ENCODE assay signal across 10 cellular contexts in the genomic region with DNA sequence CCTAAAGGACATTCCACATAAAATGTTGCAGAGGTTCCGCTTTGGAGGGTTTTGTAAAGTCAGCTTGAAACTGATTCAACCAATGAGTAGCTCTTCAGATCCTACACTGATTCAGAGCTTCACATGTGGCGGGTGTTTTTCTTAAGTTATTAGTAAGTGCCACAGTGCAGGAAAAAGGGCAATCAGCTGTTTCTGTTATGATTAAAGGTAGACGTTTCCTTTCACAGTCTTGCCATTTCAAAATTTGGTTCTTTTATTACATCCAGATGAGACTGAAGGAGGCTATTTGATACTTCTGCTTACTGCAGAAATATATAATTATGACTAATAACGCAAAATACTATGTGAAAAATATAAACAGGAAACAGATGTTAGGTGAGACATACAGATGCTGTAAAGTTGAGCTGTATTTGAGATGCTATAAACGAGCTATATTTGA.
A peak's percentile ranks its signal among the peaks of the same experiment; 100 is the strongest.
DNase-seq lines count a peak whose midpoint lies in the region; ATAC-seq and TF ChIP-seq lines count a peak whose summit lies in the region.
"Had no signal": no experiment of that assay in that cellular context is flagged by ENCODE, and none has a peak within 500 bp of the region (broad histone marks: within the 10 kb centered on the region; RNA-seq: fewer than 3 reads in every experiment).

No MANE protein-coding gene starts in this region.

- no peak for TF ChIP-seq EP300 in transverse colon (IDR thresholded peaks at IDR 0.05; ENCODE audit: low read depth)

- peaks cover 4% of the 10 kb centered on the region for H3K4me1 Mint-ChIP-seq in mesothelial cell of epicardium

- no peak for TF ChIP-seq POLR2A in transverse colon (IDR thresholded peaks at IDR 0.05)

- H3K27ac ChIP-seq in hepatocyte (no peak overlapping the region), transverse colon (no peak overlapping the region)

- H3K36me3 ChIP-seq in hepatocyte (replicated peaks; ENCODE audit: insufficient read depth, low read depth) (no peaks in the 10 kb centered on the region), transverse colon (no peaks in the 10 kb centered on the region)

- no peaks in the 10 kb centered on the region for H3K27me3 Mint-ChIP-seq in mesothelial cell of epicardium (ENCODE audit: low read depth)

- ATAC-seq in GM18517 (IDR thresholded peaks at IDR 0.05; ENCODE audit: unreplicated experiment) (peak; percentile 90), GM21717 (IDR thresholded peaks at IDR 0.05; ENCODE audit: unreplicated experiment) (peak; percentile 85), HG03469 (IDR thresholded peaks at IDR 0.05; ENCODE audit: unreplicated experiment) (peak; percentile 79)
- ATAC-seq: right cardiac atrium had no signal

- H3K4me3 ChIP-seq in hepatocyte = no peak overlapping the region
- H3K4me3 ChIP-seq in transverse colon = no peak overlapping the region

- H3K27ac Mint-ChIP-seq in mesothelial cell of epicardium = peak overlapping the region; percentile 22

- H3K9me2 ChIP-seq in hepatocyte (replicated peaks; ENCODE audit: insufficient read depth) = no peaks in the 10 kb centered on the region

- H3K4me2 ChIP-seq in hepatocyte = no peak overlapping the region

- H3K36me3 Mint-ChIP-seq in mesothelial cell of epicardium = no peaks in the 10 kb centered on the region

- H3K4me3 Mint-ChIP-seq in mesothelial cell of epicardium = no peak overlapping the region

- WGBS in hepatocyte (ENCODE audit: low lambda C conversion rate, missing lambda C conversion rate) = 57% methylated on average over 5 of the region's 5 CpGs
- 67 to 76% methylated on average over 5 of the region's 5 CpGs for WGBS in transverse colon (ENCODE audit: low coverage in 1 of 2), 2 donors

- TF ChIP-seq CTCF in mesothelial cell of epicardium (IDR thresholded peaks at IDR 0.05; ENCODE audit: unreplicated experiment) = no peak
- no peak for TF ChIP-seq CTCF in hepatocyte (IDR thresholded peaks at IDR 0.05; ENCODE audit: poor library complexity)
- TF ChIP-seq CTCF in transverse colon (IDR thresholded peaks at IDR 0.05) = no peak

- H3K27me3 ChIP-seq in hepatocyte = no peaks in the 10 kb centered on the region
- H3K27me3 ChIP-seq in transverse colon = no peaks in the 10 kb centered on the region

- no peak overlapping the region for H2AFZ ChIP-seq in hepatocyte

- in situ Hi-C loops in transverse colon (cut with MboI; ENCODE audit: low pct_ligation_motif_present in 1 of 4, low pct_unique_long_range_greater_than_20kb in 1 of 4, low sequenced_read_pairs in 3 of 4) = no loop called here

- DNase-seq in mesothelial cell of epicardium (ENCODE audit: low spot score in 2 of 2, unreplicated experiment in 2 of 2) (no peak), nucleus accumbens (lab: John Stamatoyannopoulos, UW) (no peak), hepatocyte (ENCODE audit: low spot score) (no peak), transverse colon (no peak)
- no peak for DNase-seq in stimulated activated CD4-positive, alpha-beta T cell treated with anti-CD3 and anti-CD28 coated beads, Interleukin-2, amount 100 ng/mL, for 48 hours
- DNase-seq: erythroblast, right cardiac atrium had no signal

- no peaks in the 10 kb centered on the region for H3K9me3 Mint-ChIP-seq in mesothelial cell of epicardium

- H3K4me1 ChIP-seq in hepatocyte (ENCODE audit: insufficient read depth) = no peaks in the 10 kb centered on the region
- no peaks in the 10 kb centered on the region for H3K4me1 ChIP-seq in transverse colon

- no peaks in the 10 kb centered on the region for H4K20me1 ChIP-seq in hepatocyte (ENCODE audit: insufficient read depth, poor library complexity, severe bottlenecking)

- intact Hi-C loops in transverse colon (cut with DNase I; ENCODE audit: low total_unique reads) = no loop called here

- H3K79me2 ChIP-seq in hepatocyte = no peaks in the 10 kb centered on the region

- H3K9me3 ChIP-seq in hepatocyte (ENCODE audit: low read depth) (no peaks in the 10 kb centered on the region), transverse colon (no peaks in the 10 kb centered on the region)
